ENCODE assay signal across 22 cellular contexts in genomic region chr12:1859643-1860042, GRCh38. TPM values are rescaled to one million over a fixed set of nuclear protein-coding genes. Genes with fewer than 3 reads are reported as not detected.
DNase-seq lines count a peak whose midpoint lies in the region; ATAC-seq and TF ChIP-seq lines count a peak whose summit lies in the region.
"Had no signal": no experiment of that assay in that cellular context is flagged by ENCODE, and none has a peak within 500 bp of the region (broad histone marks: within the 10 kb centered on the region; RNA-seq: fewer than 3 reads in every experiment).

No MANE protein-coding gene starts in this region.

- BruUV-seq in mammary epithelial cell (replicated peaks; lab: Mats Ljungman, UMichigan) = no TSS peak

- H3K27ac ChIP-seq in mammary epithelial cell (ENCODE audit: insufficient read depth, low read depth, low read length) = no peak overlapping the region
- H3K27ac ChIP-seq: esophagus squamous epithelium had no signal

- intact Hi-C loops in mammary epithelial cell (cut with micrococcal nuclease) = no loop called here

- DNase-seq in GM04504 (ENCODE audit: low read depth) = peak; percentile 10
- peak; percentile 18 for DNase-seq in LHCN-M2 (ENCODE audit: low read depth)
- DNase-seq in mammary epithelial cell = peak; percentile 14
- DNase-seq in myocyte (ENCODE audit: low read depth) = peak; percentile 15
- no peak for DNase-seq in activated CD4-positive, alpha-beta T cell treated with anti-CD3 and anti-CD28 coated beads, Interleukin-2, amount 50 U/mL, for 4 hours
- DNase-seq in C1 segment of cervical spinal cord (lab: John Stamatoyannopoulos, UW) = no peak
- DNase-seq: activated B cell treated with CpG ODN at 0.5 μM for 24 hours; activated CD8-positive, alpha-beta T cell treated with anti-CD3 and anti-CD28 coated beads, Interleukin-2, amount 10 ng/mL, durations not matched to agents 7 days and 5 days; central memory CD4-positive, alpha-beta T cell; effector CD8-positive, alpha-beta T cell; esophagus squamous epithelium; GDM1; naive B cell; NCI-H187; NCI-H345; SHP77 treated with DMSO at 0.1 percent for 48 hours; stimulated activated CD4-positive, alpha-beta T cell treated with anti-CD3 and anti-CD28 coated beads, Interleukin-4, amount 100 ng/mL, for 1 hour; T-helper 17 cell had no signal

- no peak overlapping the region for H3K9ac ChIP-seq in mammary epithelial cell (ENCODE audit: insufficient read depth, low read length)

- no peak overlapping the region for H2AFZ ChIP-seq in mammary epithelial cell (ENCODE audit: low read depth, low read length)

- peaks cover 4% of the 10 kb centered on the region for H3K27me3 ChIP-seq in mammary epithelial cell (ENCODE audit: insufficient read depth, low read length)

- WGBS in mammary epithelial cell (ENCODE audit: low coverage, missing lambda C conversion rate) = 61% methylated on average over 7 of the region's 7 CpGs

- H3K4me3 ChIP-seq in mammary epithelial cell (replicated peaks in 1 of 3; ENCODE audit: insufficient read depth in 1 of 3, low read depth in 2 of 3, low read length in 3 of 3) = no peak overlapping the region
- H3K4me3 ChIP-seq: esophagus squamous epithelium, lung had no signal

- no peak for ATAC-seq in HG03469 (IDR thresholded peaks at IDR 0.05; ENCODE audit: unreplicated experiment)
- ATAC-seq: activated CD8-positive, alpha-beta T cell treated with anti-CD3 and anti-CD28 coated beads, Interleukin-2, amount 10 ng/mL, durations not matched to agents 7 days and 5 days; T-helper 17 cell had no signal

- no peak overlapping the region for H3K4me2 ChIP-seq in mammary epithelial cell (ENCODE audit: insufficient read depth, low read depth, low read length)

- CTCF ChIA-PET in mammary epithelial cell (lab: Charles Lee; ENCODE audit: low non-redundant PET) = no interaction called here

- H3K9me3 ChIP-seq in mammary epithelial cell (replicated peaks; ENCODE audit: insufficient read depth, low read length) = peaks cover 10% of the 10 kb centered on the region

- no peaks in the 10 kb centered on the region for H3K4me1 ChIP-seq in mammary epithelial cell (ENCODE audit: insufficient read depth, low read length)
- H3K4me1 ChIP-seq: esophagus squamous epithelium had no signal

- in situ Hi-C loops in mammary epithelial cell (cut with MboI; ENCODE audit: low sequenced_read_pairs in 2 of 2) = no loop called here

- no peaks in the 10 kb centered on the region for H4K20me1 ChIP-seq in mammary epithelial cell (ENCODE audit: insufficient read depth, low read length)

- no peaks in the 10 kb centered on the region for H3K79me2 ChIP-seq in mammary epithelial cell (ENCODE audit: insufficient read depth, low read length)

- H3K36me3 ChIP-seq in mammary epithelial cell (ENCODE audit: insufficient read depth, low read length) = no peaks in the 10 kb centered on the region
- H3K36me3 ChIP-seq: esophagus squamous epithelium had no signal

- no peak for TF ChIP-seq CTCF in mammary epithelial cell (conservative IDR thresholded peaks at IDR 0.05 in 1 of 2, IDR thresholded peaks at IDR 0.05 in 1 of 2; ENCODE audit: extremely low read depth in 1 of 2, insufficient read depth in 1 of 2, low read depth in 1 of 2, low read length in 2 of 2)

- dilution Hi-C loops in mammary epithelial cell (cut with HindIII; ENCODE audit: low sequenced_read_pairs) = no loop called here

RNA-seq across cellular contexts. Expression of gene LRTM2, which starts 39.3 kb away (rescaled TPM):
- not detected in 2 replicates for total RNA-seq in LHCN-M2 (2014; rRNA removed)
- not detected for polyA plus RNA-seq in LHCN-M2 (2012)
- not detected for total RNA-seq in mammary epithelial cell
- not detected for polyA plus RNA-seq in mammary epithelial cell
- not detected for polyA minus RNA-seq in mammary epithelial cell
- 0.11 TPM in 1 of 2 replicates, not detected in the other for total RNA-seq in myocyte
- polyA plus RNA-seq in myocyte (2012) = not detected
- total RNA-seq: activated B cell treated with CpG ODN at 0.5 μM for 24 hours; activated CD8-positive, alpha-beta T cell treated with anti-CD3 and anti-CD28 coated beads, Interleukin-2, amount 10 ng/mL, durations not matched to agents 7 days and 5 days; activated T-helper 1 cell treated with anti-CD3 and anti-CD28 coated beads, Interleukin-12 subunit alpha, Interleukin-12 subunit beta, Interleukin-2, Interleukin-4 antibody, amounts not matched to agents 30 ng/mL and 10 ng/mL and 1 ng/mL, durations not matched to agents 14 hours and 24 hours and 36 hours; esophagus squamous epithelium; lung; osteocyte; T-helper 17 cell had no signal

RNA-seq across cellular contexts. Expression of gene CACNA2D4, which starts 58.8 kb away (rescaled TPM):
- total RNA-seq in LHCN-M2 (2014; rRNA removed) = not detected in 2 replicates
- polyA plus RNA-seq in LHCN-M2 (2012) = not detected
- total RNA-seq in mammary epithelial cell = under 1 TPM in 1 of 2 donors, not detected in 1; 0.33 TPM
- polyA plus RNA-seq in mammary epithelial cell = not detected
- polyA minus RNA-seq in mammary epithelial cell = not detected
- 0.03 and 0.73 TPM in 2 replicates for total RNA-seq in myocyte
- 0.11 TPM for polyA plus RNA-seq in myocyte (2012)
- total RNA-seq: osteocyte had no signal

Comparison
In these comparisons a context has a peak if more than half of its experiments do, and no peak if none do; other contexts are left out.
1. DNase-seq: peak in GM04504 (single experiment), LHCN-M2 (single experiment), mammary epithelial cell (single experiment) and myocyte (single experiment); none in activated CD4-positive, alpha-beta T cell treated with anti-CD3 and anti-CD28 coated beads, Interleukin-2, amount 50 U/mL, for 4 hours (0 of 2) and C1 segment of cervical spinal cord (0 of 14).